In the genomic region with DNA sequence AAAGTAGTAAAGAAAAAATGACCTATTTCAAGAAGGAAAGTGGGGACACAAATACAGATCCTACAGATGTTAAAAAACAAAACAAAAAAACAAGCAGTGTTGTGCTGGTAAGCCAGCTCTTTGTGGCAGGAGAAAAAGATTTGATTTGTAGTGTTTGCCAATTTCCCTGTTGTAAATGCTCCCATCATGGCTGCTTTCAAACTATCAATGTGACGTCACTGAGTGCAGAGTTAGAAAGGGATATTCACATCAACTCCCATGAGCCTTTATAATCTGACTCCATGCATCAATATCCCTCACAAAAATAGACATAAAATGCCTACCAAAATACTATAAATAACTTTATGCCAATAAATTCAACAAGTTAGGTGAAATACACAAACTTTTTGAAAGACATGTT, we compare ENCODE assay signal across 24 cellular contexts.
"Had no signal": no experiment of that assay in that cellular context is flagged by ENCODE, and none has a peak within 500 bp of the region (broad histone marks: within the 10 kb centered on the region; RNA-seq: fewer than 3 reads in every experiment).

No MANE protein-coding gene starts in this region.

- H3K4me3 ChIP-seq: coronary artery, dorsolateral prefrontal cortex, esophagus squamous epithelium, gastrocnemius medialis, heart right ventricle, left lung, lower lobe of right lung, mucosa of descending colon had no signal

- H3K36me3 ChIP-seq: esophagus squamous epithelium, gastrocnemius medialis, heart right ventricle, left lung, lower lobe of right lung had no signal

- FAIRE-seq: colon, endothelial cell of umbilical vein, islet of Langerhans, keratinocyte had no signal

- H3K27ac ChIP-seq: coronary artery, dorsolateral prefrontal cortex, esophagus squamous epithelium, gastrocnemius medialis, heart right ventricle, left lung, lower lobe of right lung had no signal

- H3K9me3 ChIP-seq: esophagus squamous epithelium, gastrocnemius medialis, mucosa of descending colon had no signal

- DNase-seq: dermis blood vessel endothelial cell; dorsolateral prefrontal cortex; effector CD4-positive, alpha-beta T cell; effector memory CD4-positive, alpha-beta T cell; esophagus squamous epithelium; foreskin fibroblast; foreskin melanocyte; gastrocnemius medialis; glutamatergic neuron; head of caudate nucleus; heart right ventricle; hippocampal formation; left cardiac atrium; left lung; left ventricle myocardium superior; lower lobe of right lung; mesenchymal stem cell; mucosa of descending colon; naive B cell had no signal

- ATAC-seq: gastrocnemius medialis, heart right ventricle, left cardiac atrium, left lung, left ventricle myocardium superior, lower lobe of right lung, mucosa of descending colon had no signal

- H3K4me1 ChIP-seq: esophagus squamous epithelium, gastrocnemius medialis, heart right ventricle, left lung, lower lobe of right lung had no signal

- H3K27me3 ChIP-seq: dorsolateral prefrontal cortex, gastrocnemius medialis, heart right ventricle, left lung had no signal
